Comparison of ENCODE assay signal across 29 cellular contexts in the genomic region with DNA sequence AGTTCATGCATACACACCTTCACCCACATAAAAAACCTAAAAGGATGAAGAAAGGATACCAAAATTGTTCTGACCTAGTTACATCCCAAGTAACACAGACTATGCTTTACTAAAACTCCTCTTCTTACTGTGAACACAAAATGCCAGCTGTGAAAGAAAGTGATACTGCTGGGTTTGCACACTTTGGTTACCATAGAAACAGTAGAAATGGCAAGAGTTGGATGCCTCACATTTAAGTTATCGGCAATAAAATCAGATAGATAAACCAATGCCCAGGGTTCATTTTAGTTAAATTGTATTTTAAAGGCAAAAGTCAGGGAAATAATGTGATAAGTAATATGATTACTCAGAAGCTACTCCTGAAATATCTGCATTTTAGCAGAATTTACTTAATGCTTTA.
A peak's percentile ranks its signal among the peaks of the same experiment; 100 is the strongest.
DNase-seq lines count a peak whose midpoint lies in the region; ATAC-seq and TF ChIP-seq lines count a peak whose summit lies in the region.
"Had no signal": no experiment of that assay in that cellular context is flagged by ENCODE, and none has a peak within 500 bp of the region (broad histone marks: within the 10 kb centered on the region; RNA-seq: fewer than 3 reads in every experiment).

No MANE protein-coding gene starts in this region.

- peak; percentile 5 for DNase-seq in NCI-H1694 treated with DMSO at 0.1 percent for 48 hours (lab: John Stamatoyannopoulos, UW)
- DNase-seq in NCI-H1694 (lab: John Stamatoyannopoulos, UW): no peak
- peak; percentile 33 for DNase-seq in NCI-H69 (lab: John Stamatoyannopoulos, UW)
- DNase-seq in superior temporal gyrus (ENCODE audit: extremely low spot score): peak; percentile 83
- DNase-seq in NCI-H1092 (lab: John Stamatoyannopoulos, UW): no peak
- DNase-seq: activated CD4-positive, alpha-beta T cell treated with anti-CD3 and anti-CD28 coated beads for 4 hours; activated CD8-positive, alpha-beta memory T cell treated with anti-CD3 and anti-CD28 coated beads for 24 hours; activated effector memory CD4-positive, alpha-beta T cell treated with anti-CD3 and anti-CD28 coated beads, Interleukin-2, amount 50 U/mL, for 16 hours; activated naive CD8-positive, alpha-beta T cell treated with anti-CD3 and anti-CD28 coated beads for 36 hours; CD8-positive, alpha-beta T cell; DMS79 treated with DMSO at 0.1 percent for 48 hours; foreskin keratinocyte; GF-D8; H7; NCI-H1105 treated with DMSO at 0.1 percent for 48 hours; NCI-H526 treated with DMSO at 0.1 percent for 48 hours; right lobe of liver; stimulated activated CD4-positive, alpha-beta T cell treated with anti-CD3 and anti-CD28 coated beads, Interleukin-12 subunit alpha, Interleukin-12 subunit beta, amount 100 ng/mL, for 4 hours; stimulated activated CD4-positive, alpha-beta T cell treated with anti-CD3 and anti-CD28 coated beads, Interleukin-4, amount 100 ng/mL, for 24 hours; uterus had no signal

- no peak for TF ChIP-seq CTCF in gastroesophageal sphincter (IDR thresholded peaks at IDR 0.05)

- TF ChIP-seq EP300 in gastroesophageal sphincter (IDR thresholded peaks at IDR 0.05): no peak

- peak overlapping the region; percentile 50 for H3K27ac ChIP-seq in cingulate gyrus (ENCODE audit: low read depth, low read length)
- H3K27ac ChIP-seq in gastroesophageal sphincter: no peak overlapping the region
- H3K27ac ChIP-seq: ascending aorta, cardiac muscle cell, esophagus muscularis mucosa, foreskin keratinocyte, neural progenitor cell, right lobe of liver, suprapubic skin, uterus had no signal

- ATAC-seq in gastroesophageal sphincter (no peak), HG03039 (IDR thresholded peaks at IDR 0.05; ENCODE audit: unreplicated experiment) (no peak)
- ATAC-seq: CD8-positive, alpha-beta T cell; foreskin keratinocyte; stimulated activated memory B cell treated with anti-CD40 and anti-IgM and Interleukin-4, amounts not matched to agents 10 μg/mL and 1 μg/mL and 100 μg/mL, for 72 hours had no signal

- TF ChIP-seq POLR2A in gastroesophageal sphincter (IDR thresholded peaks at IDR 0.05): no peak

- 85 to 89% methylated on average over 1 of the region's 1 CpG for WGBS in gastroesophageal sphincter (ENCODE audit: low coverage in 1 of 2), 2 donors

- H3K27me3 ChIP-seq in gastroesophageal sphincter: no peaks in the 10 kb centered on the region
- H3K27me3 ChIP-seq: ascending aorta, cardiac muscle cell, esophagus muscularis mucosa, foreskin keratinocyte, neural progenitor cell, right lobe of liver, suprapubic skin, uterus had no signal

- no peaks in the 10 kb centered on the region for H3K9me3 ChIP-seq in gastroesophageal sphincter
- H3K9me3 ChIP-seq: ascending aorta, esophagus muscularis mucosa, right lobe of liver, suprapubic skin, uterus had no signal

- no peaks in the 10 kb centered on the region for H3K36me3 ChIP-seq in gastroesophageal sphincter
- H3K36me3 ChIP-seq: ascending aorta, cardiac muscle cell, esophagus muscularis mucosa, neural progenitor cell, right lobe of liver, suprapubic skin, uterus had no signal

- no peak overlapping the region for H3K4me3 ChIP-seq in gastroesophageal sphincter
- H3K4me3 ChIP-seq: ascending aorta, cardiac muscle cell, esophagus muscularis mucosa, neural progenitor cell, right lobe of liver, suprapubic skin, uterus had no signal

- no peaks in the 10 kb centered on the region for H3K4me1 ChIP-seq in gastroesophageal sphincter
- H3K4me1 ChIP-seq: neural progenitor cell, uterus had no signal

Comparison
In these comparisons a context has a peak if more than half of its experiments do, and no peak if none do; other contexts are left out.
1. DNase-seq: peak in NCI-H1694 treated with DMSO at 0.1 percent for 48 hours (single experiment), NCI-H69 (single experiment) and superior temporal gyrus (single experiment); none in NCI-H1694 (single experiment) and NCI-H1092 (single experiment).